Comparison of ENCODE assay signal across 8 cellular contexts in genomic region chr3:187748050-187748481, GRCh38. TPM values are rescaled to one million over a fixed set of nuclear protein-coding genes. Genes with fewer than 3 reads are reported as not detected.
DNase-seq lines count a peak whose midpoint lies in the region; ATAC-seq and TF ChIP-seq lines count a peak whose summit lies in the region.

No MANE protein-coding gene starts in this region.

- H3K4me1 ChIP-seq in PC-9 (replicated peaks; ENCODE audit: insufficient read depth) = peaks cover 58% of the 10 kb centered on the region
- no peaks in the 10 kb centered on the region for H3K4me1 ChIP-seq in fibroblast of lung (ENCODE audit: control insufficient read depth, extremely low read depth, insufficient read depth, low read length)
- H3K4me1 ChIP-seq in neural progenitor cell = peaks cover 47% of the 10 kb centered on the region
- peaks cover 37% of the 10 kb centered on the region for H3K4me1 ChIP-seq in stomach smooth muscle (ENCODE audit: control insufficient read depth, insufficient read depth, low read length)

- POLR2A ChIA-PET in PC-9 (lab: Charles Lee; ENCODE audit: unreplicated experiment) = no interaction called here

- BruUV-seq in PC-9 (replicated peaks; lab: Mats Ljungman, UMichigan) = no TSS peak

- H3K9me2 ChIP-seq in PC-9 (ENCODE audit: insufficient read depth) = no peaks in the 10 kb centered on the region; the same call in 1 of the 2 replicates

- peak overlapping the region; percentile 97 for H3K27ac Mint-ChIP-seq in neural progenitor cell

- no peaks in the 10 kb centered on the region for H3K9me3 Mint-ChIP-seq in activated T-cell treated with anti-CD3 and anti-CD28 coated beads, Interleukin-2, amount 50 U/mL, for 4 hours
- no peaks in the 10 kb centered on the region for H3K9me3 Mint-ChIP-seq in neural progenitor cell

- TF ChIP-seq CTCF in PC-9 (conservative IDR thresholded peaks at IDR 0.05) (peak; percentile 100), fibroblast of lung (conservative IDR thresholded peaks at IDR 0.05 in 1 of 2, IDR thresholded peaks at IDR 0.05 in 1 of 2; ENCODE audit: low read depth in 1 of 2, low read length in 2 of 2) (peak; percentile 99), neural progenitor cell (IDR thresholded peaks at IDR 0.05) (peak; percentile 99)

- no peak overlapping the region for H2AFZ ChIP-seq in PC-9
- no peak overlapping the region for H2AFZ ChIP-seq in fibroblast of lung (ENCODE audit: low read length)
- no peak overlapping the region for H2AFZ ChIP-seq in neural progenitor cell (replicated peaks)

- H3K27ac ChIP-seq in PC-9 (0 out of 2 replicates have a peak overlapping the region, but pooled peaks have one; percentile 1), fibroblast of lung (ENCODE audit: insufficient read depth, low read length) (no peak overlapping the region), neural progenitor cell (no peak overlapping the region), stomach smooth muscle (ENCODE audit: low read length) (peak overlapping the region; percentile 41)

- H3F3A ChIP-seq in PC-9 (ENCODE audit: insufficient read depth, low read depth) = peaks cover 32% of the 10 kb centered on the region
- H3F3A ChIP-seq in neural progenitor cell (ENCODE audit: low read depth) = peaks cover 35% of the 10 kb centered on the region

- H3K79me2 ChIP-seq in PC-9 (ENCODE audit: low read depth) (peaks cover 40% of the 10 kb centered on the region), fibroblast of lung (ENCODE audit: control insufficient read depth, insufficient read depth, low read length) (peaks cover 18% of the 10 kb centered on the region), neural progenitor cell (ENCODE audit: low read depth) (peaks cover 17% of the 10 kb centered on the region)

- peaks cover 58% of the 10 kb centered on the region for H3K4me1 Mint-ChIP-seq in activated T-cell treated with anti-CD3 and anti-CD28 coated beads, Interleukin-2, amount 50 U/mL, for 4 hours (ENCODE audit: low read depth)
- H3K4me1 Mint-ChIP-seq in neural progenitor cell = peaks cover 62% of the 10 kb centered on the region

- H3K4me3 Mint-ChIP-seq in activated T-cell treated with anti-CD3 and anti-CD28 coated beads, Interleukin-2, amount 50 U/mL, for 4 hours = peak overlapping the region; percentile 46
- peak overlapping the region; percentile 95 for H3K4me3 Mint-ChIP-seq in neural progenitor cell

- H3K36me3 Mint-ChIP-seq in activated T-cell treated with anti-CD3 and anti-CD28 coated beads, Interleukin-2, amount 50 U/mL, for 4 hours (ENCODE audit: insufficient read depth) = no peaks in the 10 kb centered on the region
- H3K36me3 Mint-ChIP-seq in neural progenitor cell = no peaks in the 10 kb centered on the region

- H4K20me1 ChIP-seq in PC-9 (ENCODE audit: insufficient read depth) (no peaks in the 10 kb centered on the region), fibroblast of lung (ENCODE audit: control insufficient read depth, extremely low read depth, insufficient read depth, low read length) (no peaks in the 10 kb centered on the region), neural progenitor cell (ENCODE audit: low read depth) (no peaks in the 10 kb centered on the region)

- CTCF ChIA-PET in PC-9 (lab: Charles Lee) = interaction anchor here (0.5 to 1.0 kb wide), 4 partner anchors 165 to 517 kb away, joined by 3 to 8 read pairs (median 4); no protein-coding TSS in a partner anchor

- no peaks in the 10 kb centered on the region for H3K9me3 ChIP-seq in PC-9 (ENCODE audit: insufficient read depth, low read depth)
- H3K9me3 ChIP-seq in fibroblast of lung (ENCODE audit: control insufficient read depth, insufficient read depth, low read depth, low read length) = no peaks in the 10 kb centered on the region
- no peaks in the 10 kb centered on the region for H3K9me3 ChIP-seq in neural progenitor cell (ENCODE audit: low read depth)
- H3K9me3 ChIP-seq in stomach smooth muscle (ENCODE audit: control insufficient read depth in 2 of 2, low read length in 2 of 2) = no peaks in the 10 kb centered on the region

- no peak overlapping the region for H3K9ac ChIP-seq in fibroblast of lung (ENCODE audit: insufficient read depth, low read length)
- no peak overlapping the region for H3K9ac ChIP-seq in neural progenitor cell
- peak overlapping the region in 1 of 2 donors; percentile 39 for H3K9ac ChIP-seq in stomach smooth muscle (ENCODE audit: low read length in 2 of 2)

- H3K4me2 ChIP-seq in PC-9 (peak overlapping the region; percentile 99), fibroblast of lung (ENCODE audit: extremely low read depth, insufficient read depth, low read length) (no peak overlapping the region), neural progenitor cell (peak overlapping the region; percentile 90)

- ATAC-seq in activated T-cell treated with anti-CD3 and anti-CD28 coated beads, Interleukin-2, amount 50 U/mL, for 4 hours = peak; percentile 32 to 34

- DNase-seq in NCI-H82 (lab: John Stamatoyannopoulos, UW) = peak; percentile 90
- DNase-seq in NCI-H82 treated with DMSO at 0.1 percent for 48 hours (lab: John Stamatoyannopoulos, UW; ENCODE audit: unreplicated experiment) = no peak
- DNase-seq in PC-9 = peak; percentile 79 to 94
- DNase-seq in activated T-cell treated with anti-CD3 and anti-CD28 coated beads, Interleukin-2, amount 50 U/mL, for 4 hours = peak; percentile 92
- peak; percentile 62 to 84 for DNase-seq in fibroblast of lung (ENCODE audit: low read depth in 2 of 2)
- peak; percentile 95 for DNase-seq in neural progenitor cell (ENCODE audit: low spot score)

- H3K27me3 Mint-ChIP-seq in activated T-cell treated with anti-CD3 and anti-CD28 coated beads, Interleukin-2, amount 50 U/mL, for 4 hours (ENCODE audit: low read depth) = no peaks in the 10 kb centered on the region
- H3K27me3 Mint-ChIP-seq in neural progenitor cell (ENCODE audit: insufficient read depth, low read depth) = peaks cover 8% of the 10 kb centered on the region

- TF ChIP-seq RAD21 in Ishikawa (IDR thresholded peaks at IDR 0.05; ENCODE audit: low read depth) = peak; percentile 99

- intact Hi-C loops in PC-9 (cut with micrococcal nuclease; ENCODE audit: unreplicated experiment) = loop anchor here (10.0 kb wide), 3 partner anchors 687 to 1007 kb away; no protein-coding TSS in a partner anchor

- H3K27me3 ChIP-seq in PC-9 (ENCODE audit: insufficient read depth, low read depth) (no peaks in the 10 kb centered on the region), fibroblast of lung (ENCODE audit: control insufficient read depth, insufficient read depth, low read length) (no peaks in the 10 kb centered on the region), neural progenitor cell (no peaks in the 10 kb centered on the region), stomach smooth muscle (ENCODE audit: control insufficient read depth in 1 of 2, insufficient read depth in 2 of 2, low read length in 2 of 2) (no peaks in the 10 kb centered on the region)

- no peak for TF ChIP-seq EP300 in Ishikawa (IDR thresholded peaks at IDR 0.05; ENCODE audit: borderline replicate concordance)

- H3K4me3 ChIP-seq in PC-9 (no peak overlapping the region), fibroblast of lung (replicated peaks in 1 of 4; ENCODE audit: control extremely low read depth in 1 of 4, insufficient read depth in 1 of 4, low read depth in 3 of 4, low read length in 4 of 4) (no peak overlapping the region), neural progenitor cell (no peak overlapping the region), stomach smooth muscle (ENCODE audit: low read length in 2 of 2) (no peak overlapping the region)

- H3K36me3 ChIP-seq in PC-9 (ENCODE audit: low read depth) (no peaks in the 10 kb centered on the region), fibroblast of lung (ENCODE audit: control insufficient read depth, insufficient read depth, low read length) (no peaks in the 10 kb centered on the region), neural progenitor cell (no peaks in the 10 kb centered on the region), stomach smooth muscle (ENCODE audit: control insufficient read depth in 2 of 2, insufficient read depth in 2 of 2, low read length in 2 of 2) (no peaks in the 10 kb centered on the region)

TF ChIP-seq in Ishikawa, 13 proteins besides CTCF, POLR2A, EP300 and RAD21 (continues in another document):
- TF ChIP-seq REST (IDR thresholded peaks at IDR 0.05; ENCODE audit: low read depth) = no peak

RNA-seq across cellular contexts. Expression of gene BCL6, which starts 2.8 kb away (rescaled TPM):
- 37.1 and 42.2 TPM in 2 replicates for total RNA-seq in PC-9 (2021)
- total RNA-seq in activated T-cell treated with anti-CD3 and anti-CD28 coated beads, Interleukin-2, amount 50 U/mL, for 4 hours = 10 to 100 TPM; 35.7 to 40.5 (median 39.1) TPM
- 32.6 and 46.6 TPM in 2 replicates for total RNA-seq in fibroblast of lung
- 7.5 and 12.7 TPM in 2 replicates for polyA plus RNA-seq in fibroblast of lung
- 27.7 and 33.0 TPM in 2 replicates for polyA plus RNA-seq in fibroblast of lung (2012)
- polyA minus RNA-seq in fibroblast of lung (ENCODE audit: low replicate concordance) = 51.8 and 79.4 TPM in 2 replicates
- total RNA-seq in neural progenitor cell (ENCODE audit: low replicate concordance) = 14.2 and 20.3 TPM in 2 replicates

RNA-seq across cellular contexts. Expression of gene RTP2, which starts 45.7 kb away (rescaled TPM):
- total RNA-seq in PC-9 (2021) (not detected in 2 replicates), fibroblast of lung (not detected in 2 replicates), neural progenitor cell (ENCODE audit: low replicate concordance) (not detected in 2 replicates)
- not detected for total RNA-seq in activated T-cell treated with anti-CD3 and anti-CD28 coated beads, Interleukin-2, amount 50 U/mL, for 4 hours
- not detected in 2 replicates for polyA plus RNA-seq in fibroblast of lung
- polyA plus RNA-seq in fibroblast of lung (2012) = not detected in 2 replicates
- 1.3 TPM in 1 of 2 replicates, not detected in the other for polyA minus RNA-seq in fibroblast of lung (ENCODE audit: low replicate concordance)

Comparison
In these comparisons a context has a peak if more than half of its experiments do, and no peak if none do; other contexts are left out.
1. H3K27ac ChIP-seq: peak in PC-9 (single experiment) and stomach smooth muscle (single experiment); none in fibroblast of lung (single experiment) and neural progenitor cell (single experiment).
2. Peak in every context shown above with its lines, with median percentiles within 50 percentile points of each other: CTCF ChIP-seq.